27 cellular contexts compared by ENCODE assay signal in the genomic region with DNA sequence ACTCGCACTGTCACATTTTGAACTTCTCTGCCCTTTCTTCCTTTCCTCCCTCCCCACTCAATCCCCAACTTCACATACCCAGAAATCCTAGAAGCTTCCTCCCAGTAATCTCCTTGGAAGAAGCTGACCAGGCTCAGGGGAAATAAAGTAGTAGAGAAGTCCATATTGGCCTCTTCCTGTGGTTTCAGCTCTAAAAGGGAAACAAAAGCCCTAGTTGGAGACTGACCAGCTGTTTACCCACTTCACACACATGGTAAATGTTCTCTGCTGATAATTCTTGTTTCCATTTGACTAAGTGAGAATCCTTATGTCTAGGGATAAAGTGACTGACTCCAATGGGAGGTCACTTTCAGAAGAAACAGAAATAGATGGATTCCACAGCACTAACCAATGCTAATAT.
DNase-seq lines count a peak whose midpoint lies in the region; ATAC-seq, FAIRE-seq and TF ChIP-seq lines count a peak whose summit lies in the region.
"Had no signal": no experiment of that assay in that cellular context is flagged by ENCODE, and none has a peak within 500 bp of the region (broad histone marks: within the 10 kb centered on the region; RNA-seq: fewer than 3 reads in every experiment).

No MANE protein-coding gene starts in this region.

- 61 to 70% methylated on average over 1 of the region's 1 CpG for WGBS in heart right ventricle, 2 donors
- 74% methylated on average over 1 of the region's 1 CpG for WGBS in right cardiac atrium
- WGBS in GM12878 (ENCODE audit: insufficient coverage, insufficient replicate concordance, low lambda C conversion rate, missing lambda C conversion rate): 17% methylated on average over 1 of the region's 1 CpG

- H3K4me1 ChIP-seq in heart right ventricle (peaks cover 0 to 15% (median 9%) of the 10 kb centered on the region in 9 donors), right cardiac atrium (ENCODE audit: control insufficient read depth, insufficient read depth, low read length) (no peaks in the 10 kb centered on the region), GM12878 (ENCODE audit: control insufficient read depth, insufficient read depth, low read length) (no peaks in the 10 kb centered on the region)
- H3K4me1 ChIP-seq: spleen, uterus had no signal

- RAD21 ChIA-PET in GM12878 (lab: Charles Lee; ENCODE audit: unreplicated experiment): interaction anchor here (0.8 to 1.3 kb wide), 3 partner anchors 10 to 12 kb away, joined by 3 to 5 read pairs (median 4); no protein-coding TSS in a partner anchor

- H3K27ac ChIP-seq in heart right ventricle: peak overlapping the region in 1 of 10 donors; percentile 6
- H3K27ac ChIP-seq in right cardiac atrium (ENCODE audit: low read length): no peak overlapping the region
- H3K27ac ChIP-seq in GM12878 (ENCODE audit: control insufficient read depth, insufficient read depth): no peak overlapping the region
- H3K27ac ChIP-seq: cardiac muscle cell, psoas muscle, SJCRH30, spleen, uterus had no signal

- no peak for TF ChIP-seq CTCF in heart right ventricle (IDR thresholded peaks at IDR 0.05)
- TF ChIP-seq CTCF in GM12878 (IDR thresholded peaks at IDR 0.05 in 2 of 3, conservative IDR thresholded peaks at IDR 0.05 in 1 of 3; ENCODE audit: control insufficient read depth in 2 of 3, extremely low read depth in 1 of 3, insufficient read depth in 1 of 3, low read depth in 3 of 3, low read length in 3 of 3): no peak

- POLR2A ChIA-PET in GM12878 (lab: Charles Lee): interaction anchor here (1.4 kb wide), 1 partner anchor 17 kb away, joined by 4 read pairs; no protein-coding TSS in a partner anchor

- H3K4me2 ChIP-seq in GM12878 (ENCODE audit: control insufficient read depth, insufficient read depth): no peak overlapping the region

- no peak for TF ChIP-seq RAD21 in GM12878 (IDR thresholded peaks at IDR 0.05; ENCODE audit: insufficient read depth, low read depth, low read length)

- TF ChIP-seq EP300 in GM12878 (IDR thresholded peaks at IDR 0.05; ENCODE audit: borderline replicate concordance in 1 of 2, control insufficient read depth in 1 of 2, low read depth in 2 of 2, low read length in 2 of 2): no peak

- H3K27me3 Mint-ChIP-seq in T-helper 17 cell: peaks cover 5% of the 10 kb centered on the region

- TF ChIP-seq POLR2A in GM12878 (IDR thresholded peaks at IDR 0.05; ENCODE audit: low read depth, low read length): no peak

- peak in 6 of 8 donors; percentile 46 to 82 (median 66) for ATAC-seq in heart right ventricle
- ATAC-seq in right cardiac atrium: no peak
- ATAC-seq in GM12878: no peak
- no peak for ATAC-seq in T-helper 17 cell
- ATAC-seq: psoas muscle had no signal

- H4K20me1 ChIP-seq in GM12878 (ENCODE audit: control insufficient read depth, insufficient read depth): no peaks in the 10 kb centered on the region

- H3K79me2 ChIP-seq in GM12878 (ENCODE audit: control insufficient read depth, insufficient read depth, low read length): no peaks in the 10 kb centered on the region

- BruUV-seq in GM12878 (replicated peaks; lab: Mats Ljungman, UMichigan): no TSS peak

- SMC1A ChIA-PET in GM12878 (lab: Charles Lee; ENCODE audit: uncharacterized antibody, unreplicated experiment): interaction anchor here (1.0 to 3.3 kb wide), 9 partner anchors 9 to 469 kb away, joined by 3 to 21 read pairs (median 3); no protein-coding TSS in a partner anchor

- H3K4me3 ChIP-seq in heart right ventricle: no peak overlapping the region
- no peak overlapping the region for H3K4me3 ChIP-seq in right cardiac atrium (ENCODE audit: low read length)
- H3K4me3 ChIP-seq in GM12878: no peak overlapping the region
- H3K4me3 ChIP-seq: cardiac muscle cell, psoas muscle, SJCRH30, spleen, uterus had no signal

- H3K9ac ChIP-seq in GM12878 (ENCODE audit: control insufficient read depth, insufficient read depth, low read length): no peak overlapping the region

- CTCF ChIA-PET in GM12878 (lab: Yijun Ruan, JAX): interaction anchor here (0.8 to 1.4 kb wide), 3 partner anchors 8 to 304 kb away, joined by 3 to 8 read pairs (median 4); no protein-coding TSS in a partner anchor

- H3K4me3 Mint-ChIP-seq in T-helper 17 cell: no peak overlapping the region
- H3K4me3 Mint-ChIP-seq: activated CD4-positive, alpha-beta memory T cell treated with anti-CD3 and anti-CD28 coated beads, Interleukin-2, amount 10 ng/mL, durations not matched to agents 7 days and 5 days; CD4-positive, CD25-positive, alpha-beta regulatory T cell; IgD-negative memory B cell had no signal

- H3K9me3 ChIP-seq in heart right ventricle: no peaks in the 10 kb centered on the region
- no peaks in the 10 kb centered on the region for H3K9me3 ChIP-seq in right cardiac atrium (ENCODE audit: control insufficient read depth, low read length)
- no peaks in the 10 kb centered on the region for H3K9me3 ChIP-seq in GM12878 (replicated peaks; ENCODE audit: control insufficient read depth, insufficient read depth, low read length)
- no peaks in the 10 kb centered on the region for H3K9me3 ChIP-seq in T-helper 17 cell (ENCODE audit: control insufficient read depth, low read length, poor library complexity, severe bottlenecking)
- H3K9me3 ChIP-seq: psoas muscle, SJCRH30, spleen, uterus had no signal

- no peak overlapping the region for H2AFZ ChIP-seq in GM12878 (ENCODE audit: control insufficient read depth, low read depth, low read length)

- FAIRE-seq in GM12878 (lab: Jason Lieb, UNC) (no peak), RCC 7860 (lab: Jason Lieb, UNC) (no peak)
- FAIRE-seq: endothelial cell of umbilical vein, islet of Langerhans had no signal

- H3K27ac Mint-ChIP-seq in T-helper 17 cell: no peak overlapping the region
- H3K27ac Mint-ChIP-seq: activated CD4-positive, alpha-beta memory T cell treated with anti-CD3 and anti-CD28 coated beads, Interleukin-2, amount 10 ng/mL, durations not matched to agents 7 days and 5 days; CD4-positive, CD25-positive, alpha-beta regulatory T cell; IgD-negative memory B cell had no signal

- H3K36me3 Mint-ChIP-seq in T-helper 17 cell (ENCODE audit: low read depth): no peaks in the 10 kb centered on the region
- H3K36me3 Mint-ChIP-seq: CD4-positive, CD25-positive, alpha-beta regulatory T cell; IgD-negative memory B cell had no signal

- intact Hi-C loops in heart right ventricle (cut with DNase I) (no loop called here), right cardiac atrium (cut with DNase I) (no loop called here), GM12878 (cut with micrococcal nuclease; ENCODE audit: unreplicated experiment) (no loop called here)

- no peaks in the 10 kb centered on the region for H3K4me1 Mint-ChIP-seq in T-helper 17 cell
- H3K4me1 Mint-ChIP-seq: activated CD4-positive, alpha-beta memory T cell treated with anti-CD3 and anti-CD28 coated beads, Interleukin-2, amount 10 ng/mL, durations not matched to agents 7 days and 5 days; CD4-positive, CD25-positive, alpha-beta regulatory T cell; IgD-negative memory B cell had no signal

- H3K36me3 ChIP-seq in heart right ventricle (no peaks in the 10 kb centered on the region), GM12878 (ENCODE audit: control insufficient read depth in 2 of 2, insufficient read depth in 2 of 2, low read length in 1 of 2) (no peaks in the 10 kb centered on the region)
- H3K36me3 ChIP-seq: cardiac muscle cell, SJCRH30, spleen, uterus had no signal

- in situ Hi-C loops in GM12878 (cut with MboI): no loop called here

- DNase-seq in heart right ventricle: no peak
- no peak for DNase-seq in right cardiac atrium
- DNase-seq in GM12878 (ENCODE audit: low read depth, low spot score): no peak
- DNase-seq in myocyte (ENCODE audit: low read depth): peak; percentile 9
- no peak for DNase-seq in hypothalamus (lab: John Stamatoyannopoulos, UW)
- no peak for DNase-seq in NCI-H128 (lab: John Stamatoyannopoulos, UW; ENCODE audit: unreplicated experiment)
- DNase-seq in T-helper 17 cell: no peak
- no peak for DNase-seq in RCC 7860 (ENCODE audit: low spot score)
- DNase-seq: activated CD4-positive, alpha-beta memory T cell treated with anti-CD3 and anti-CD28 coated beads, Interleukin-2, amount 10 ng/mL, durations not matched to agents 7 days and 5 days; activated CD4-positive, CD25-positive, alpha-beta regulatory T cell; activated gamma-delta T cell treated with Interleukin-2 at 50 U/mL for 16 hours; activated T-cell treated with anti-CD3 and anti-CD28 coated beads for 4 hours; CD4-positive, CD25-positive, alpha-beta regulatory T cell; GOT3; hippocampal formation; mesendoderm; NCI-H1436; NCI-H69; psoas muscle; spleen; T-helper 2 cell; uterus had no signal

- H3K27me3 ChIP-seq in heart right ventricle (no peaks in the 10 kb centered on the region), right cardiac atrium (ENCODE audit: control insufficient read depth, insufficient read depth) (no peaks in the 10 kb centered on the region), GM12878 (replicated peaks in 1 of 2; ENCODE audit: control insufficient read depth in 2 of 2, insufficient read depth in 2 of 2, low read length in 1 of 2) (no peaks in the 10 kb centered on the region; a peak in 1 of 4 replicates)
- H3K27me3 ChIP-seq: cardiac muscle cell, SJCRH30, spleen, uterus had no signal

TF ChIP-seq in GM12878, 131 proteins besides CTCF, POLR2A, EP300 and RAD21 (continues in another document):
- TF ChIP-seq RUNX3 (IDR thresholded peaks at IDR 0.05; ENCODE audit: low read length): peak; percentile 31
- TF ChIP-seq, protein P1, sequence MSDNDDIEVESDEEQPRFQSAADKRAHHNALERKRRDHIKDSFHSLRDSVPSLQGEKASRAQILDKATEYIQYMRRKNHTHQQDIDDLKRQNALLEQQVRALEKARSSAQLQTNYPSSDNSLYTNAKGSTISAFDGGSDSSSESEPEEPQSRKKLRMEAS (IDR thresholded peaks at IDR 0.05; ENCODE audit: low read depth, low read length): no peak

Comparison
In these comparisons a context has a peak if more than half of its experiments do, and no peak if none do; other contexts are left out.
1. ATAC-seq: peak in heart right ventricle (6 of 8); none in right cardiac atrium (0 of 2), GM12878 (single experiment) and T-helper 17 cell (single experiment).